In genomic region chr13:46126552-46127171, GRCh38 we compare ENCODE assay signal across 2 cellular contexts.
TF ChIP-seq lines count a peak whose summit lies in the region.

No MANE protein-coding gene starts in this region.

TF ChIP-seq in HEK293T, 16 proteins besides CTCF, POLR2A, EP300 and RAD21 (continued from another document):
- TF ChIP-seq FOXM1 (IDR thresholded peaks at IDR 0.05; ENCODE audit: borderline replicate concordance) (no peak), CTBP1 (IDR thresholded peaks at IDR 0.05; ENCODE audit: borderline replicate concordance) (no peak), BHLHE40 (IDR thresholded peaks at IDR 0.05; ENCODE audit: borderline replicate concordance) (no peak), HDGF (IDR thresholded peaks at IDR 0.05; ENCODE audit: borderline replicate concordance) (no peak), FOXA1 (IDR thresholded peaks at IDR 0.05) (no peak), L3MBTL2 (conservative IDR thresholded peaks at IDR 0.05) (no peak), ARNT (IDR thresholded peaks at IDR 0.05) (no peak), SP1 (IDR thresholded peaks at IDR 0.05) (no peak)

TF ChIP-seq in GM12878, 131 proteins besides CTCF, POLR2A, EP300 and RAD21 (continued from another document and continues in another):
- no peak for TF ChIP-seq ATF3 (IDR thresholded peaks at IDR 0.05; ENCODE audit: borderline replicate concordance, extremely low read depth, low read depth, low read length)
- no peak for TF ChIP-seq ZZZ3 (IDR thresholded peaks at IDR 0.05; ENCODE audit: control insufficient read depth, insufficient read length, low read depth)
- no peak for TF ChIP-seq SMAD1 (IDR thresholded peaks at IDR 0.05; ENCODE audit: low read depth, partially characterized antibody)
- TF ChIP-seq MTA3 (IDR thresholded peaks at IDR 0.05; ENCODE audit: borderline replicate concordance, low read length) = no peak
- TF ChIP-seq KAT2A (conservative IDR thresholded peaks at IDR 0.05; ENCODE audit: control insufficient read depth, low read depth, low read length) = no peak
- TF ChIP-seq EZH2 (IDR thresholded peaks at IDR 0.05; ENCODE audit: borderline replicate concordance, control insufficient read depth, low read depth, low read length) = no peak
- no peak for TF ChIP-seq GATAD2B (conservative IDR thresholded peaks at IDR 0.05; ENCODE audit: low read depth)
- no peak for TF ChIP-seq GABPA (IDR thresholded peaks at IDR 0.05; ENCODE audit: low read depth)
- TF ChIP-seq PBX3 (IDR thresholded peaks at IDR 0.05; ENCODE audit: insufficient replicate concordance, low read depth, low read length) = no peak
- no peak for TF ChIP-seq CEBPB (IDR thresholded peaks at IDR 0.05; ENCODE audit: borderline replicate concordance in 1 of 2, low read depth in 2 of 2, low read length in 2 of 2)
- TF ChIP-seq E2F8 (IDR thresholded peaks at IDR 0.05; ENCODE audit: low read depth, partially characterized antibody) = no peak
- TF ChIP-seq CHD1 (IDR thresholded peaks at IDR 0.05; ENCODE audit: low read depth, low read length) = no peak
- TF ChIP-seq NFIC (IDR thresholded peaks at IDR 0.05; ENCODE audit: low read depth, low read length) = no peak
- TF ChIP-seq USF2 (IDR thresholded peaks at IDR 0.05; ENCODE audit: borderline replicate concordance, low read depth, low read length) = no peak
- 0 out of 2 replicates have a peak, but pooled peaks have one; percentile 8 for TF ChIP-seq TAF1 (IDR thresholded peaks at IDR 0.05; ENCODE audit: borderline replicate concordance, low read depth, low read length)
- no peak for TF ChIP-seq ZSCAN29 (IDR thresholded peaks at IDR 0.05)
- TF ChIP-seq ASH2L (IDR thresholded peaks at IDR 0.05; ENCODE audit: borderline replicate concordance, low read depth) = no peak
- peak; percentile 43; the same call in 1 of the 2 replicates for TF ChIP-seq ZBED1 (IDR thresholded peaks at IDR 0.05; ENCODE audit: borderline replicate concordance)
- no peak for TF ChIP-seq SPI1 (IDR thresholded peaks at IDR 0.05; ENCODE audit: borderline replicate concordance, insufficient read depth, low read depth, low read length)
- no peak for TF ChIP-seq ATF7 (IDR thresholded peaks at IDR 0.05; ENCODE audit: low read depth)
- 0 out of 2 replicates have a peak, but pooled peaks have one; percentile 12 for TF ChIP-seq PML (IDR thresholded peaks at IDR 0.05; ENCODE audit: low read length)
- TF ChIP-seq BCL3 (IDR thresholded peaks at IDR 0.05; ENCODE audit: borderline replicate concordance, insufficient read depth, low read depth, low read length, poor library complexity, severe bottlenecking) = no peak
- TF ChIP-seq SMARCA5 (IDR thresholded peaks at IDR 0.05) = peak; percentile 57; the same call in 1 of the 2 replicates
- TF ChIP-seq MYC (IDR thresholded peaks at IDR 0.05; ENCODE audit: insufficient read depth, insufficient read length, insufficient replicate concordance, low read length, severe bottlenecking) = no peak
- no peak for TF ChIP-seq E4F1 (IDR thresholded peaks at IDR 0.05; ENCODE audit: borderline replicate concordance, partially characterized antibody)
- TF ChIP-seq RB1 (IDR thresholded peaks at IDR 0.05; ENCODE audit: borderline replicate concordance) = 0 out of 2 replicates have a peak, but pooled peaks have one; percentile 22
- no peak for TF ChIP-seq USF1 (IDR thresholded peaks at IDR 0.05; ENCODE audit: borderline replicate concordance, extremely low read length, insufficient read depth, low read depth, low read length)
- TF ChIP-seq KLF5 (IDR thresholded peaks at IDR 0.05; ENCODE audit: partially characterized antibody) = no peak
- TF ChIP-seq SMC3 (IDR thresholded peaks at IDR 0.05; ENCODE audit: borderline replicate concordance, low read length) = peak; percentile 73
- TF ChIP-seq POU2F2 (IDR thresholded peaks at IDR 0.05; ENCODE audit: borderline replicate concordance, low read depth, low read length) = no peak
- 0 out of 2 replicates have a peak, but pooled peaks have one; percentile 18 for TF ChIP-seq ZNF592 (IDR thresholded peaks at IDR 0.05)
- 0 out of 2 replicates have a peak, but pooled peaks have one; percentile 12 for TF ChIP-seq ZNF24 (IDR thresholded peaks at IDR 0.05)
- no peak for TF ChIP-seq WRNIP1 (IDR thresholded peaks at IDR 0.05; ENCODE audit: borderline replicate concordance, low read depth, low read length)
- TF ChIP-seq REST (IDR thresholded peaks at IDR 0.05; ENCODE audit: low read depth, low read length) = no peak
- peak; percentile 7; the same call in 1 of the 2 replicates for TF ChIP-seq POLR2AphosphoS5 (IDR thresholded peaks at IDR 0.05; ENCODE audit: low read length)
- TF ChIP-seq SUPT20H (IDR thresholded peaks at IDR 0.05; ENCODE audit: borderline replicate concordance, control insufficient read depth, low read depth, low read length) = no peak
